Comparison of ENCODE assay signal across 8 cellular contexts in the genomic region with DNA sequence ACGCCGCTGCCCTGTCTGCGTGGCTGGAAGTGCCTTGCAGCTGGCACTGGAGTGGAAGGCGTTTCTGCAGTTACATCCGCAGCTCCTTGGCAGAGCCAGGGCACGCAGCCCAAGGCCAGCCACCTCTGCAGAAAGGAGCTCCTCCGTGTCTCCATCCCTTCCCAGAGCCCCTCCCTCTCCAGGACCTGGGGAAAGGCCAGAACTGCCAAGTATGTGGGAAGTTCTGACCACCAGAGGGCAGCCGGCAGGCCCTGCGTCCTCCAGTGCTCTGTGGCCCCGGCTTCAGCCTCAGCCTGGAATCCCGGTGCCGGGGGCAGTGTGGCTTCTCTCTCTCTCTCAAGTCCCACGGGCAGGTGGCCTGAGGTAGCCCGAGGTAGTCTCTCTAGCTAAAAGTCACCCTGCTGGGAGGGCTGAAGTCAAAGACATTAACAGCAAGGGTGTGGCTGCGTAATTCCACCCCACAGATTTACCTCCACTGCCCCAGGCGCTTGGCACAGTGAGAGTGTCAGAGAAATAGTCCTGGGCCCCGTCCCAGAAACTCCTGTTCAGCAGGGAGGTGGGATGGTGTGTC.
DNase-seq lines count a peak whose midpoint lies in the region; ATAC-seq and TF ChIP-seq lines count a peak whose summit lies in the region.

No MANE protein-coding gene starts in this region.

- peak; percentile 85 for TF ChIP-seq CTCF in LNCaP clone FGC (IDR thresholded peaks at IDR 0.05; ENCODE audit: control insufficient read depth, extremely low read depth, insufficient read depth)
- TF ChIP-seq CTCF in brain (conservative IDR thresholded peaks at IDR 0.05), result peak; percentile 59 to 72
- peak; percentile 22 to 58 (median 51) for TF ChIP-seq CTCF in uterus (IDR thresholded peaks at IDR 0.05)

- no peak overlapping the region for H3K4me3 ChIP-seq in LNCaP clone FGC (ENCODE audit: low read depth, low read length)
- no peak overlapping the region for H3K4me3 ChIP-seq in uterus

- intact Hi-C loops in uterus (cut with DNase I; ENCODE audit: low total_unique reads), result no loop called here
- intact Hi-C loops in activated T-helper 1 cell treated with anti-CD3 and anti-CD28 coated beads, Interleukin-12 subunit alpha, Interleukin-12 subunit beta, Interleukin-2, Interleukin-4 antibody, amounts not matched to agents 30 ng/mL and 10 ng/mL and 1 ng/mL, durations not matched to agents 14 hours and 24 hours and 36 hours (cut with micrococcal nuclease), result no loop called here

- H3K27ac ChIP-seq in uterus, result no peak overlapping the region

- H3K36me3 Mint-ChIP-seq in brain, result no peaks in the 10 kb centered on the region
- H3K36me3 Mint-ChIP-seq in activated T-helper 1 cell treated with anti-CD3 and anti-CD28 coated beads, Interleukin-12 subunit alpha, Interleukin-12 subunit beta, Interleukin-2, Interleukin-4 antibody, amounts not matched to agents 30 ng/mL and 10 ng/mL and 1 ng/mL, durations not matched to agents 14 hours and 24 hours and 36 hours (ENCODE audit: low read depth), result no peaks in the 10 kb centered on the region

- H3K4me1 Mint-ChIP-seq in brain, result peaks cover 49% of the 10 kb centered on the region
- no peaks in the 10 kb centered on the region for H3K4me1 Mint-ChIP-seq in activated T-helper 1 cell treated with anti-CD3 and anti-CD28 coated beads, Interleukin-12 subunit alpha, Interleukin-12 subunit beta, Interleukin-2, Interleukin-4 antibody, amounts not matched to agents 30 ng/mL and 10 ng/mL and 1 ng/mL, durations not matched to agents 14 hours and 24 hours and 36 hours (ENCODE audit: low read depth)

- H3K9me3 ChIP-seq in uterus, result no peaks in the 10 kb centered on the region

- no peaks in the 10 kb centered on the region for H3K27me3 ChIP-seq in uterus

- no peaks in the 10 kb centered on the region for H3K9me3 Mint-ChIP-seq in brain
- H3K9me3 Mint-ChIP-seq in activated T-helper 1 cell treated with anti-CD3 and anti-CD28 coated beads, Interleukin-12 subunit alpha, Interleukin-12 subunit beta, Interleukin-2, Interleukin-4 antibody, amounts not matched to agents 30 ng/mL and 10 ng/mL and 1 ng/mL, durations not matched to agents 14 hours and 24 hours and 36 hours, result no peaks in the 10 kb centered on the region

- peaks cover 0 to 4% of the 10 kb centered on the region in 2 donors for H3K4me1 ChIP-seq in uterus

- peak overlapping the region in 2 of 5 experiments; percentile 62 to 67 for H3K27ac Mint-ChIP-seq in brain
- H3K27ac Mint-ChIP-seq in activated T-helper 1 cell treated with anti-CD3 and anti-CD28 coated beads, Interleukin-12 subunit alpha, Interleukin-12 subunit beta, Interleukin-2, Interleukin-4 antibody, amounts not matched to agents 30 ng/mL and 10 ng/mL and 1 ng/mL, durations not matched to agents 14 hours and 24 hours and 36 hours, result no peak overlapping the region

- no peaks in the 10 kb centered on the region for H3K27me3 Mint-ChIP-seq in brain
- H3K27me3 Mint-ChIP-seq in activated T-helper 1 cell treated with anti-CD3 and anti-CD28 coated beads, Interleukin-12 subunit alpha, Interleukin-12 subunit beta, Interleukin-2, Interleukin-4 antibody, amounts not matched to agents 30 ng/mL and 10 ng/mL and 1 ng/mL, durations not matched to agents 14 hours and 24 hours and 36 hours (ENCODE audit: insufficient read depth), result no peaks in the 10 kb centered on the region

- H3K36me3 ChIP-seq in uterus, result no peaks in the 10 kb centered on the region

- no peak for ATAC-seq in HG02884 (IDR thresholded peaks at IDR 0.05; ENCODE audit: unreplicated experiment)

- DNase-seq in D341Med (ENCODE audit: low spot score) (peak; percentile 66), LNCaP clone FGC (ENCODE audit: low read depth) (peak; percentile 59), kidney tubule cell (ENCODE audit: low spot score) (peak; percentile 54), uterus (peak; percentile 63 to 65), inferior parietal cortex (ENCODE audit: extremely low spot score) (no peak)
- DNase-seq in activated T-helper 1 cell treated with anti-CD3 and anti-CD28 coated beads, Interleukin-12 subunit alpha, Interleukin-12 subunit beta, Interleukin-2, Interleukin-4 antibody, amounts not matched to agents 30 ng/mL and 10 ng/mL and 1 ng/mL, durations not matched to agents 14 hours and 24 hours and 36 hours (ENCODE audit: low spot score), result no peak

- no peak for TF ChIP-seq POLR2A in uterus (IDR thresholded peaks at IDR 0.05)

- no peak overlapping the region for H3K4me3 Mint-ChIP-seq in brain
- no peak overlapping the region for H3K4me3 Mint-ChIP-seq in activated T-helper 1 cell treated with anti-CD3 and anti-CD28 coated beads, Interleukin-12 subunit alpha, Interleukin-12 subunit beta, Interleukin-2, Interleukin-4 antibody, amounts not matched to agents 30 ng/mL and 10 ng/mL and 1 ng/mL, durations not matched to agents 14 hours and 24 hours and 36 hours

Comparison
In these comparisons a context has a peak if more than half of its experiments do, and no peak if none do; other contexts are left out.
1. DNase-seq: peak in D341Med (single experiment), LNCaP clone FGC (single experiment), kidney tubule cell (single experiment) and uterus (2 of 2); none in inferior parietal cortex (single experiment) and activated T-helper 1 cell treated with anti-CD3 and anti-CD28 coated beads, Interleukin-12 subunit alpha, Interleukin-12 subunit beta, Interleukin-2, Interleukin-4 antibody, amounts not matched to agents 30 ng/mL and 10 ng/mL and 1 ng/mL, durations not matched to agents 14 hours and 24 hours and 36 hours (single experiment).
2. Peak in every context shown above with its lines, with median percentiles within 50 percentile points of each other: CTCF ChIP-seq.